In the genomic region with DNA sequence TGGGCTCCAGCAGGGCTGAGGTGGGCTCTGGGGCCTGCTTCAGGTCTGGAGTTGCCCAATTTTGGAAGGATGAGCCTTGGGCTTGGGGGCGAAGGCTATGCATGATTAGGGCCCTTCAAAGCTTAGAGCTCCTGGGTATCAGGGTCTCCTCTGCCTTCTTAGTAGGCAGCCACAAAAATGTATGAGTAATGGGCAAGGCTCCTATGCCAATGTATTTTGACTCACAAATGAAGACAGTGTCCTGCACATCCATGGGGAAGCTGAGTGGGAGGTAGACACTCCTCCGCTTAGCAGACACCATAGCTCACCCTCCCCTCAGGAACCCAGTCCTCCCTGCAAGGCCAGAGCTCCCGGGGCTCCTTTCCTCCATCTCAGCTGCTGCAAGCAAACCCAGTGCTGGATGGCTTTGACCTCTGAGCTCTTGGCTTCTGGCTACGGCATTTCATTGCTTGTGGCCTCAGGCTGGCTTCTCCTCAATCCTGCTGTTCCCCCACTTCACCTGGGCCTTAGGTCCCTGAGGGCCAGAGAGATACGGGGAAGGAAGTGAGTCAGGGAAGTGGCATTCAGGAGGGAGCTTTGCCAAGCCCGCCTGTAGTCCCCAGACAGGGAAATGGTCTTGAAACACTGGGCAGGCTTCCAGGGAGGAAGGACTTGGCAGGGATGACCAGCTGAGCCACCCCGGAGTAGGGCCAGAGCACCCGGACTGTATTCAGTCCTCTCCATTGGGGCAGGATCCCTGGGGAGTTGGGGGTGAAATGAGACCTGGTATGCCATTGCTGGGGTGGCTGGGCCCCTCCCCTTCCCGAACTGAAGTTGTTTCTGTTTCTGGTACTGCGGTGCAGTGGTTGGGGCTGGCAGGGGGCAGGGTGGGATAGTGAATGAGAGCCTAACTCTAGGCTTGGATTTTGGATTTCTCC, we compare ENCODE assay signal across 1 cellular context.
A peak's percentile ranks its signal among the peaks of the same experiment; 100 is the strongest.
TF ChIP-seq lines count a peak whose summit lies in the region.

No MANE protein-coding gene starts in this region.

TF ChIP-seq in HepG2, 621 proteins besides CTCF, POLR2A, EP300 and RAD21 (continued from another document):
- TF ChIP-seq, protein P1, sequence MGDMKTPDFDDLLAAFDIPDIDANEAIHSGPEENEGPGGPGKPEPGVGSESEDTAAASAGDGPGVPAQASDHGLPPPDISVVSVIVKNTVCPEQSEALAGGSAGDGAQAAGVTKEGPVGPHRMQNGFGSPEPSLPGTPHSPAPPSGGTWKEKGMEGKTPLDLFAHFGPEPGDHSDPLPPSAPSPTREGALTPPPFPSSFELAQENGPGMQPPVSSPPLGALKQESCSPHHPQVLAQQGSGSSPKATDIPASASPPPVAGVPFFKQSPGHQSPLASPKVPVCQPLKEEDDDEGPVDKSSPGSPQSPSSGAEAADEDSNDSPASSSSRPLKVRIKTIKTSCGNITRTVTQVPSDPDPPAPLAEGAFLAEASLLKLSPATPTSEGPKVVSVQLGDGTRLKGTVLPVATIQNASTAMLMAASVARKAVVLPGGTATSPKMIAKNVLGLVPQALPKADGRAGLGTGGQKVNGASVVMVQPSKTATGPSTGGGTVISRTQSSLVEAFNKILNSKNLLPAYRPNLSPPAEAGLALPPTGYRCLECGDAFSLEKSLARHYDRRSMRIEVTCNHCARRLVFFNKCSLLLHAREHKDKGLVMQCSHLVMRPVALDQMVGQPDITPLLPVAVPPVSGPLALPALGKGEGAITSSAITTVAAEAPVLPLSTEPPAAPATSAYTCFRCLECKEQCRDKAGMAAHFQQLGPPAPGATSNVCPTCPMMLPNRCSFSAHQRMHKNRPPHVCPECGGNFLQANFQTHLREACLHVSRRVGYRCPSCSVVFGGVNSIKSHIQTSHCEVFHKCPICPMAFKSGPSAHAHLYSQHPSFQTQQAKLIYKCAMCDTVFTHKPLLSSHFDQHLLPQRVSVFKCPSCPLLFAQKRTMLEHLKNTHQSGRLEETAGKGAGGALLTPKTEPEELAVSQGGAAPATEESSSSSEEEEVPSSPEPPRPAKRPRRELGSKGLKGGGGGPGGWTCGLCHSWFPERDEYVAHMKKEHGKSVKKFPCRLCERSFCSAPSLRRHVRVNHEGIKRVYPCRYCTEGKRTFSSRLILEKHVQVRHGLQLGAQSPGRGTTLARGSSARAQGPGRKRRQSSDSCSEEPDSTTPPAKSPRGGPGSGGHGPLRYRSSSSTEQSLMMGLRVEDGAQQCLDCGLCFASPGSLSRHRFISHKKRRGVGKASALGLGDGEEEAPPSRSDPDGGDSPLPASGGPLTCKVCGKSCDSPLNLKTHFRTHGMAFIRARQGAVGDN (CRISPR knock-in tag; IDR thresholded peaks at IDR 0.05) = peak; percentile 67
- TF ChIP-seq MED8 (CRISPR knock-in tag; IDR thresholded peaks at IDR 0.05; ENCODE audit: insufficient replicate concordance) (no peak), MYNN (CRISPR knock-in tag; IDR thresholded peaks at IDR 0.05; ENCODE audit: low read depth) (no peak), ZEB1 (IDR thresholded peaks at IDR 0.05; ENCODE audit: insufficient replicate concordance, low read depth) (no peak), DNMT3B (CRISPR knock-in tag; conservative IDR thresholded peaks at IDR 0.05) (0 out of 2 replicates have a peak, but pooled peaks have one; percentile 45), SPEN (CRISPR knock-in tag; IDR thresholded peaks at IDR 0.05; ENCODE audit: low read depth) (no peak)
